Comparison of ENCODE assay signal across 7 cellular contexts in genomic region chr13:20495087-20496023, GRCh38. TPM values are rescaled to one million over a fixed set of nuclear protein-coding genes. Genes with fewer than 3 reads are reported as not detected.
DNase-seq lines count a peak whose midpoint lies in the region; ATAC-seq and TF ChIP-seq lines count a peak whose summit lies in the region.

No MANE protein-coding gene starts in this region.

- no peak overlapping the region for H3K27ac Mint-ChIP-seq in type B pancreatic cell

- H3K27ac ChIP-seq in RWPE2 (ENCODE audit: poor library complexity, severe bottlenecking) (no peak overlapping the region), foreskin keratinocyte (no peak overlapping the region)

- TF ChIP-seq CTCF in GM12864 (IDR thresholded peaks at IDR 0.05; ENCODE audit: low read depth, low read length, missing control alignments) (peak; percentile 89), RWPE2 (IDR thresholded peaks at IDR 0.05; ENCODE audit: poor library complexity, severe bottlenecking) (peak; percentile 88), foreskin keratinocyte (conservative IDR thresholded peaks at IDR 0.05) (peak; percentile 96), type B pancreatic cell (conservative IDR thresholded peaks at IDR 0.05) (peak; percentile 98)

- peak; percentile 49 for DNase-seq in GM12864 (ENCODE audit: low read depth)
- DNase-seq in HT1080 (ENCODE audit: low read depth) = peak; percentile 60
- DNase-seq in RWPE2 (ENCODE audit: low spot score) = no peak
- peak; percentile 76 for DNase-seq in activated effector memory CD4-positive, alpha-beta T cell treated with anti-CD3 and anti-CD28 coated beads, Interleukin-2, amount 50 U/mL, for 16 hours
- DNase-seq in foreskin keratinocyte = peak; percentile 32 to 53
- DNase-seq in nucleus accumbens (lab: John Stamatoyannopoulos, UW) = peak in 43 of 56 donors; percentile 1 to 82 (median 31)
- no peak for DNase-seq in type B pancreatic cell (ENCODE audit: extremely low spot score, unreplicated experiment)

- H3K36me3 ChIP-seq in RWPE2 (ENCODE audit: low read depth) = no peaks in the 10 kb centered on the region

- peaks cover 6% of the 10 kb centered on the region for H3K4me1 Mint-ChIP-seq in type B pancreatic cell (ENCODE audit: unreplicated experiment)

- ATAC-seq in RWPE2 (ENCODE audit: low read depth) (peak; percentile 71; the same call in 2 of the 3 replicates), foreskin keratinocyte (peak; percentile 59)

- no peaks in the 10 kb centered on the region for H3K27me3 Mint-ChIP-seq in type B pancreatic cell

- peaks cover 2% of the 10 kb centered on the region for H3K9me3 Mint-ChIP-seq in type B pancreatic cell

- H3K36me3 Mint-ChIP-seq in type B pancreatic cell = no peaks in the 10 kb centered on the region

- no peaks in the 10 kb centered on the region for H3K9me3 ChIP-seq in RWPE2 (ENCODE audit: severe bottlenecking)

- no peak overlapping the region for H3K4me3 ChIP-seq in GM12864 (ENCODE audit: low read depth, low read length)
- no peak overlapping the region for H3K4me3 ChIP-seq in RWPE2 (ENCODE audit: severe bottlenecking)

- H3K4me3 Mint-ChIP-seq in type B pancreatic cell = no peak overlapping the region

- no peaks in the 10 kb centered on the region for H3K4me1 ChIP-seq in RWPE2 (ENCODE audit: insufficient read depth, poor library complexity, severe bottlenecking)
- H3K4me1 ChIP-seq in foreskin keratinocyte = peaks cover 9% of the 10 kb centered on the region

- H3K27me3 ChIP-seq in RWPE2 (ENCODE audit: insufficient read depth, poor library complexity, severe bottlenecking) (no peaks in the 10 kb centered on the region), foreskin keratinocyte (no peaks in the 10 kb centered on the region)

RNA-seq across cellular contexts. Expression of gene CRYL1, which starts 30.3 kb away (rescaled TPM):
- 8.8 and 13.5 TPM in 2 replicates for total RNA-seq in HT1080 (2014; rRNA removed; shearing (Covaris generic))
- polyA plus RNA-seq in HT1080 (2015; cell fraction: cytosol; rRNA removed) = 24.5 and 24.6 TPM in 2 replicates
- 11.5 and 12.3 TPM in 2 replicates for polyA plus RNA-seq in HT1080 (2015; cell fraction: nucleus; rRNA removed)
- total RNA-seq in foreskin keratinocyte (14.1 and 15.2 TPM in 2 replicates), type B pancreatic cell (ENCODE audit: low replicate concordance) (15.0 and 20.2 TPM in 2 replicates)
- polyA plus RNA-seq in foreskin keratinocyte = 18.5 and 19.1 TPM in 2 replicates

Comparison
In these comparisons a context has a peak if more than half of its experiments do, and no peak if none do; other contexts are left out.
1. DNase-seq: peak in GM12864 (single experiment), HT1080 (single experiment), activated effector memory CD4-positive, alpha-beta T cell treated with anti-CD3 and anti-CD28 coated beads, Interleukin-2, amount 50 U/mL, for 16 hours (single experiment), foreskin keratinocyte (2 of 2) and nucleus accumbens (43 of 56); none in RWPE2 (single experiment) and type B pancreatic cell (single experiment).
2. Peak in every context shown above with its lines, with median percentiles within 50 percentile points of each other: CTCF ChIP-seq.